Comparison of ENCODE assay signal across 1 cellular context in genomic region chr22:42754658-42755057, GRCh38.
TF ChIP-seq lines count a peak whose summit lies in the region.

No MANE protein-coding gene starts in this region.

TF ChIP-seq in HepG2, 621 proteins besides CTCF, POLR2A, EP300 and RAD21 (continued from another document):
- TF ChIP-seq, protein P1, sequence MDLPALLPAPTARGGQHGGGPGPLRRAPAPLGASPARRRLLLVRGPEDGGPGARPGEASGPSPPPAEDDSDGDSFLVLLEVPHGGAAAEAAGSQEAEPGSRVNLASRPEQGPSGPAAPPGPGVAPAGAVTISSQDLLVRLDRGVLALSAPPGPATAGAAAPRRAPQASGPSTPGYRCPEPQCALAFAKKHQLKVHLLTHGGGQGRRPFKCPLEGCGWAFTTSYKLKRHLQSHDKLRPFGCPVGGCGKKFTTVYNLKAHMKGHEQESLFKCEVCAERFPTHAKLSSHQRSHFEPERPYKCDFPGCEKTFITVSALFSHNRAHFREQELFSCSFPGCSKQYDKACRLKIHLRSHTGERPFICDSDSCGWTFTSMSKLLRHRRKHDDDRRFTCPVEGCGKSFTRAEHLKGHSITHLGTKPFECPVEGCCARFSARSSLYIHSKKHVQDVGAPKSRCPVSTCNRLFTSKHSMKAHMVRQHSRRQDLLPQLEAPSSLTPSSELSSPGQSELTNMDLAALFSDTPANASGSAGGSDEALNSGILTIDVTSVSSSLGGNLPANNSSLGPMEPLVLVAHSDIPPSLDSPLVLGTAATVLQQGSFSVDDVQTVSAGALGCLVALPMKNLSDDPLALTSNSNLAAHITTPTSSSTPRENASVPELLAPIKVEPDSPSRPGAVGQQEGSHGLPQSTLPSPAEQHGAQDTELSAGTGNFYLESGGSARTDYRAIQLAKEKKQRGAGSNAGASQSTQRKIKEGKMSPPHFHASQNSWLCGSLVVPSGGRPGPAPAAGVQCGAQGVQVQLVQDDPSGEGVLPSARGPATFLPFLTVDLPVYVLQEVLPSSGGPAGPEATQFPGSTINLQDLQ (CRISPR knock-in tag; IDR thresholded peaks at IDR 0.05), result no peak
- no peak for TF ChIP-seq ZKSCAN8 (CRISPR knock-in tag; IDR thresholded peaks at IDR 0.05; ENCODE audit: borderline replicate concordance)
- TF ChIP-seq DR1 (CRISPR knock-in tag; IDR thresholded peaks at IDR 0.05), result no peak
- no peak for TF ChIP-seq DNMT3B (CRISPR knock-in tag; conservative IDR thresholded peaks at IDR 0.05)
- peak; percentile 76 for TF ChIP-seq HDAC2 (CRISPR knock-in tag; IDR thresholded peaks at IDR 0.05)
- TF ChIP-seq HES4 (CRISPR knock-in tag; IDR thresholded peaks at IDR 0.05; ENCODE audit: borderline replicate concordance), result no peak
- no peak for TF ChIP-seq ZKSCAN1 (IDR thresholded peaks at IDR 0.05; ENCODE audit: low read length)
- TF ChIP-seq SIX4 (CRISPR knock-in tag; IDR thresholded peaks at IDR 0.05), result no peak
- TF ChIP-seq, protein P2, sequence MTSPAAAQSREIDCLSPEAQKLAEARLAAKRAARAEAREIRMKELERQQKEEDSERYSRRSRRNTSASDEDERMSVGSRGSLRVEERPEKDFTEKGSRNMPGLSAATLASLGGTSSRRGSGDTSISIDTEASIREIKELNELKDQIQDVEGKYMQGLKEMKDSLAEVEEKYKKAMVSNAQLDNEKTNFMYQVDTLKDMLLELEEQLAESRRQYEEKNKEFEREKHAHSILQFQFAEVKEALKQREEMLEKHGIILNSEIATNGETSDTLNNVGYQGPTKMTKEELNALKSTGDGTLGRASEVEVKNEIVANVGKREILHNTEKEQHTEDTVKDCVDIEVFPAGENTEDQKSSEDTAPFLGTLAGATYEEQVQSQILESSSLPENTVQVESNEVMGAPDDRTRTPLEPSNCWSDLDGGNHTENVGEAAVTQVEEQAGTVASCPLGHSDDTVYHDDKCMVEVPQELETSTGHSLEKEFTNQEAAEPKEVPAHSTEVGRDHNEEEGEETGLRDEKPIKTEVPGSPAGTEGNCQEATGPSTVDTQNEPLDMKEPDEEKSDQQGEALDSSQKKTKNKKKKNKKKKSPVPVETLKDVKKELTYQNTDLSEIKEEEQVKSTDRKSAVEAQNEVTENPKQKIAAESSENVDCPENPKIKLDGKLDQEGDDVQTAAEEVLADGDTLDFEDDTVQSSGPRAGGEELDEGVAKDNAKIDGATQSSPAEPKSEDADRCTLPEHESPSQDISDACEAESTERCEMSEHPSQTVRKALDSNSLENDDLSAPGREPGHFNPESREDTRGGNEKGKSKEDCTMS (CRISPR knock-in tag; conservative IDR thresholded peaks at IDR 0.05), result no peak
- TF ChIP-seq ZNF3 (CRISPR knock-in tag; IDR thresholded peaks at IDR 0.05), result no peak
- no peak for TF ChIP-seq MXD4 (CRISPR knock-in tag; IDR thresholded peaks at IDR 0.05)
- no peak for TF ChIP-seq ZNF879 (CRISPR knock-in tag; IDR thresholded peaks at IDR 0.05)
- TF ChIP-seq NR2C2 (CRISPR knock-in tag; IDR thresholded peaks at IDR 0.05; ENCODE audit: borderline replicate concordance), result no peak
- peak; percentile 52; the same call in 1 of the 2 replicates for TF ChIP-seq ARID3A (IDR thresholded peaks at IDR 0.05; ENCODE audit: low read depth, low read length)
- TF ChIP-seq, protein P3, sequence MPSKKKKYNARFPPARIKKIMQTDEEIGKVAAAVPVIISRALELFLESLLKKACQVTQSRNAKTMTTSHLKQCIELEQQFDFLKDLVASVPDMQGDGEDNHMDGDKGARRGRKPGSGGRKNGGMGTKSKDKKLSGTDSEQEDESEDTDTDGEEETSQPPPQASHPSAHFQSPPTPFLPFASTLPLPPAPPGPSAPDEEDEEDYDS (CRISPR knock-in tag; IDR thresholded peaks at IDR 0.05), result no peak
- no peak for TF ChIP-seq ZNF274 (CRISPR knock-in tag; IDR thresholded peaks at IDR 0.05)
- TF ChIP-seq, protein P4, sequence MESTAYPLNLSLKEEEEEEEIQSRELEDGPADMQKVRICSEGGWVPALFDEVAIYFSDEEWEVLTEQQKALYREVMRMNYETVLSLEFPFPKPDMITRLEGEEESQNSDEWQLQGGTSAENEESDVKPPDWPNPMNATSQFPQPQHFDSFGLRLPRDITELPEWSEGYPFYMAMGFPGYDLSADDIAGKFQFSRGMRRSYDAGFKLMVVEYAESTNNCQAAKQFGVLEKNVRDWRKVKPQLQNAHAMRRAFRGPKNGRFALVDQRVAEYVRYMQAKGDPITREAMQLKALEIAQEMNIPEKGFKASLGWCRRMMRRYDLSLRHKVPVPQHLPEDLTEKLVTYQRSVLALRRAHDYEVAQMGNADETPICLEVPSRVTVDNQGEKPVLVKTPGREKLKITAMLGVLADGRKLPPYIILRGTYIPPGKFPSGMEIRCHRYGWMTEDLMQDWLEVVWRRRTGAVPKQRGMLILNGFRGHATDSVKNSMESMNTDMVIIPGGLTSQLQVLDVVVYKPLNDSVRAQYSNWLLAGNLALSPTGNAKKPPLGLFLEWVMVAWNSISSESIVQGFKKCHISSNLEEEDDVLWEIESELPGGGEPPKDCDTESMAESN (CRISPR knock-in tag; conservative IDR thresholded peaks at IDR 0.05), result no peak
- TF ChIP-seq ZNF225 (CRISPR knock-in tag; IDR thresholded peaks at IDR 0.05), result no peak
- no peak for TF ChIP-seq ZNF615 (CRISPR knock-in tag; IDR thresholded peaks at IDR 0.05; ENCODE audit: borderline replicate concordance)
- no peak for TF ChIP-seq TCF12 (IDR thresholded peaks at IDR 0.05)
- no peak for TF ChIP-seq TCF12 (CRISPR knock-in tag; IDR thresholded peaks at IDR 0.05)
- TF ChIP-seq SETDB1 (CRISPR knock-in tag; IDR thresholded peaks at IDR 0.05; ENCODE audit: borderline replicate concordance), result no peak
- TF ChIP-seq SRSF1 (optimal IDR thresholded peaks at IDR 0.05; ENCODE audit: low read depth, low read length), result no peak
- TF ChIP-seq SMAD3 (CRISPR knock-in tag; IDR thresholded peaks at IDR 0.05), result no peak
- TF ChIP-seq AHDC1 (CRISPR knock-in tag; IDR thresholded peaks at IDR 0.05; ENCODE audit: borderline replicate concordance), result peak; percentile 36; the same call in 1 of the 2 replicates
- no peak for TF ChIP-seq ZNF576 (CRISPR knock-in tag; IDR thresholded peaks at IDR 0.05)
